1 cellular context compared by ENCODE assay signal in genomic region chr19:11090264-11091032, GRCh38.
A peak's percentile ranks its signal among the peaks of the same experiment; 100 is the strongest.
TF ChIP-seq lines count a peak whose summit lies in the region.

No MANE protein-coding gene starts in this region.

TF ChIP-seq in WTC11, 78 proteins besides CTCF, POLR2A, EP300 and RAD21 (continued from another document and continues in another):
- TF ChIP-seq, protein P1, sequence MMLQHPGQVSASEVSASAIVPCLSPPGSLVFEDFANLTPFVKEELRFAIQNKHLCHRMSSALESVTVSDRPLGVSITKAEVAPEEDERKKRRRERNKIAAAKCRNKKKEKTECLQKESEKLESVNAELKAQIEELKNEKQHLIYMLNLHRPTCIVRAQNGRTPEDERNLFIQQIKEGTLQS (CRISPR knock-in tag; conservative IDR thresholded peaks at IDR 0.05), result no peak
- TF ChIP-seq ZSCAN18 (CRISPR knock-in tag; IDR thresholded peaks at IDR 0.05) (no peak), ZMAT4 (CRISPR knock-in tag; IDR thresholded peaks at IDR 0.05) (no peak), GTF2I (CRISPR knock-in tag; conservative IDR thresholded peaks at IDR 0.05) (no peak), FOXK1 (CRISPR knock-in tag; IDR thresholded peaks at IDR 0.05) (peak; percentile 86; the same call in 1 of the 2 replicates), ZNF423 (CRISPR knock-in tag; IDR thresholded peaks at IDR 0.05) (peak; percentile 43; the same call in 1 of the 2 replicates), ZNF138 (CRISPR knock-in tag; conservative IDR thresholded peaks at IDR 0.05) (no peak), NR2C2 (CRISPR knock-in tag; IDR thresholded peaks at IDR 0.05) (no peak), TEAD1 (CRISPR knock-in tag; IDR thresholded peaks at IDR 0.05) (peak; percentile 65; the same call in 1 of the 2 replicates), PREB (CRISPR knock-in tag; IDR thresholded peaks at IDR 0.05; ENCODE audit: borderline replicate concordance) (no peak), ZNF425 (CRISPR knock-in tag; conservative IDR thresholded peaks at IDR 0.05) (no peak), AR (CRISPR knock-in tag; IDR thresholded peaks at IDR 0.05) (no peak), HMGA2 (CRISPR knock-in tag; IDR thresholded peaks at IDR 0.05) (no peak), RORB (CRISPR knock-in tag; IDR thresholded peaks at IDR 0.05) (no peak), ZNF671 (CRISPR knock-in tag; IDR thresholded peaks at IDR 0.05) (no peak), SOX15 (CRISPR knock-in tag; IDR thresholded peaks at IDR 0.05) (no peak), GRHL2 (CRISPR knock-in tag; IDR thresholded peaks at IDR 0.05; ENCODE audit: insufficient replicate concordance, severe bottlenecking) (no peak), FOXP1 (CRISPR knock-in tag; IDR thresholded peaks at IDR 0.05; ENCODE audit: borderline replicate concordance) (no peak; the same call in none of the 2 replicates), FOXJ3 (CRISPR knock-in tag; IDR thresholded peaks at IDR 0.05; ENCODE audit: borderline replicate concordance) (no peak), NFE2L1 (CRISPR knock-in tag; IDR thresholded peaks at IDR 0.05) (peak; percentile 42; the same call in 1 of the 2 replicates), ZNF219 (CRISPR knock-in tag; IDR thresholded peaks at IDR 0.05; ENCODE audit: borderline replicate concordance) (no peak), ZNF512 (CRISPR knock-in tag; IDR thresholded peaks at IDR 0.05; ENCODE audit: borderline replicate concordance) (no peak), EMX1 (CRISPR knock-in tag; IDR thresholded peaks at IDR 0.05) (no peak), JAZF1 (CRISPR knock-in tag; IDR thresholded peaks at IDR 0.05) (no peak), ZNF232 (CRISPR knock-in tag; IDR thresholded peaks at IDR 0.05) (peak; percentile 13; the same call in 1 of the 2 replicates)
- TF ChIP-seq, protein P2, sequence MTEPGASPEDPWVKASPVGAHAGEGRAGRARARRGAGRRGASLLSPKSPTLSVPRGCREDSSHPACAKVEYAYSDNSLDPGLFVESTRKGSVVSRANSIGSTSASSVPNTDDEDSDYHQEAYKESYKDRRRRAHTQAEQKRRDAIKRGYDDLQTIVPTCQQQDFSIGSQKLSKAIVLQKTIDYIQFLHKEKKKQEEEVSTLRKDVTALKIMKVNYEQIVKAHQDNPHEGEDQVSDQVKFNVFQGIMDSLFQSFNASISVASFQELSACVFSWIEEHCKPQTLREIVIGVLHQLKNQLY (CRISPR knock-in tag; IDR thresholded peaks at IDR 0.05), result no peak
- TF ChIP-seq, protein P3, sequence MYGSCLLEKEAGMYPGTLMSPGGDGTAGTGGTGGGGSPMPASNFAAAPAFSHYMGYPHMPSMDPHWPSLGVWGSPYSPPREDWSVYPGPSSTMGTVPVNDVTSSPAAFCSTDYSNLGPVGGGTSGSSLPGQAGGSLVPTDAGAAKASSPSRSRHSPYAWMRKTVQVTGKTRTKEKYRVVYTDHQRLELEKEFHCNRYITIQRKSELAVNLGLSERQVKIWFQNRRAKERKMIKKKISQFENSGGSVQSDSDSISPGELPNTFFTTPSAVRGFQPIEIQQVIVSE (CRISPR knock-in tag; IDR thresholded peaks at IDR 0.05; ENCODE audit: borderline replicate concordance), result no peak
- TF ChIP-seq, protein P4, sequence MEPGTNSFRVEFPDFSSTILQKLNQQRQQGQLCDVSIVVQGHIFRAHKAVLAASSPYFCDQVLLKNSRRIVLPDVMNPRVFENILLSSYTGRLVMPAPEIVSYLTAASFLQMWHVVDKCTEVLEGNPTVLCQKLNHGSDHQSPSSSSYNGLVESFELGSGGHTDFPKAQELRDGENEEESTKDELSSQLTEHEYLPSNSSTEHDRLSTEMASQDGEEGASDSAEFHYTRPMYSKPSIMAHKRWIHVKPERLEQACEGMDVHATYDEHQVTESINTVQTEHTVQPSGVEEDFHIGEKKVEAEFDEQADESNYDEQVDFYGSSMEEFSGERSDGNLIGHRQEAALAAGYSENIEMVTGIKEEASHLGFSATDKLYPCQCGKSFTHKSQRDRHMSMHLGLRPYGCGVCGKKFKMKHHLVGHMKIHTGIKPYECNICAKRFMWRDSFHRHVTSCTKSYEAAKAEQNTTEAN (CRISPR knock-in tag; IDR thresholded peaks at IDR 0.05), result 0 out of 2 replicates have a peak, but pooled peaks have one; percentile 32
- TF ChIP-seq, protein P5, sequence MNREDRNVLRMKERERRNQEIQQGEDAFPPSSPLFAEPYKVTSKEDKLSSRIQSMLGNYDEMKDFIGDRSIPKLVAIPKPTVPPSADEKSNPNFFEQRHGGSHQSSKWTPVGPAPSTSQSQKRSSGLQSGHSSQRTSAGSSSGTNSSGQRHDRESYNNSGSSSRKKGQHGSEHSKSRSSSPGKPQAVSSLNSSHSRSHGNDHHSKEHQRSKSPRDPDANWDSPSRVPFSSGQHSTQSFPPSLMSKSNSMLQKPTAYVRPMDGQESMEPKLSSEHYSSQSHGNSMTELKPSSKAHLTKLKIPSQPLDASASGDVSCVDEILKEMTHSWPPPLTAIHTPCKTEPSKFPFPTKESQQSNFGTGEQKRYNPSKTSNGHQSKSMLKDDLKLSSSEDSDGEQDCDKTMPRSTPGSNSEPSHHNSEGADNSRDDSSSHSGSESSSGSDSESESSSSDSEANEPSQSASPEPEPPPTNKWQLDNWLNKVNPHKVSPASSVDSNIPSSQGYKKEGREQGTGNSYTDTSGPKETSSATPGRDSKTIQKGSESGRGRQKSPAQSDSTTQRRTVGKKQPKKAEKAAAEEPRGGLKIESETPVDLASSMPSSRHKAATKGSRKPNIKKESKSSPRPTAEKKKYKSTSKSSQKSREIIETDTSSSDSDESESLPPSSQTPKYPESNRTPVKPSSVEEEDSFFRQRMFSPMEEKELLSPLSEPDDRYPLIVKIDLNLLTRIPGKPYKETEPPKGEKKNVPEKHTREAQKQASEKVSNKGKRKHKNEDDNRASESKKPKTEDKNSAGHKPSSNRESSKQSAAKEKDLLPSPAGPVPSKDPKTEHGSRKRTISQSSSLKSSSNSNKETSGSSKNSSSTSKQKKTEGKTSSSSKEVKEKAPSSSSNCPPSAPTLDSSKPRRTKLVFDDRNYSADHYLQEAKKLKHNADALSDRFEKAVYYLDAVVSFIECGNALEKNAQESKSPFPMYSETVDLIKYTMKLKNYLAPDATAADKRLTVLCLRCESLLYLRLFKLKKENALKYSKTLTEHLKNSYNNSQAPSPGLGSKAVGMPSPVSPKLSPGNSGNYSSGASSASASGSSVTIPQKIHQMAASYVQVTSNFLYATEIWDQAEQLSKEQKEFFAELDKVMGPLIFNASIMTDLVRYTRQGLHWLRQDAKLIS (CRISPR knock-in tag; IDR thresholded peaks at IDR 0.05; ENCODE audit: borderline replicate concordance), result no peak
- TF ChIP-seq, protein P6, sequence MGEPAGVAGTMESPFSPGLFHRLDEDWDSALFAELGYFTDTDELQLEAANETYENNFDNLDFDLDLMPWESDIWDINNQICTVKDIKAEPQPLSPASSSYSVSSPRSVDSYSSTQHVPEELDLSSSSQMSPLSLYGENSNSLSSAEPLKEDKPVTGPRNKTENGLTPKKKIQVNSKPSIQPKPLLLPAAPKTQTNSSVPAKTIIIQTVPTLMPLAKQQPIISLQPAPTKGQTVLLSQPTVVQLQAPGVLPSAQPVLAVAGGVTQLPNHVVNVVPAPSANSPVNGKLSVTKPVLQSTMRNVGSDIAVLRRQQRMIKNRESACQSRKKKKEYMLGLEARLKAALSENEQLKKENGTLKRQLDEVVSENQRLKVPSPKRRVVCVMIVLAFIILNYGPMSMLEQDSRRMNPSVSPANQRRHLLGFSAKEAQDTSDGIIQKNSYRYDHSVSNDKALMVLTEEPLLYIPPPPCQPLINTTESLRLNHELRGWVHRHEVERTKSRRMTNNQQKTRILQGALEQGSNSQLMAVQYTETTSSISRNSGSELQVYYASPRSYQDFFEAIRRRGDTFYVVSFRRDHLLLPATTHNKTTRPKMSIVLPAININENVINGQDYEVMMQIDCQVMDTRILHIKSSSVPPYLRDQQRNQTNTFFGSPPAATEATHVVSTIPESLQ (CRISPR knock-in tag; IDR thresholded peaks at IDR 0.05), result no peak
- TF ChIP-seq, protein P7, sequence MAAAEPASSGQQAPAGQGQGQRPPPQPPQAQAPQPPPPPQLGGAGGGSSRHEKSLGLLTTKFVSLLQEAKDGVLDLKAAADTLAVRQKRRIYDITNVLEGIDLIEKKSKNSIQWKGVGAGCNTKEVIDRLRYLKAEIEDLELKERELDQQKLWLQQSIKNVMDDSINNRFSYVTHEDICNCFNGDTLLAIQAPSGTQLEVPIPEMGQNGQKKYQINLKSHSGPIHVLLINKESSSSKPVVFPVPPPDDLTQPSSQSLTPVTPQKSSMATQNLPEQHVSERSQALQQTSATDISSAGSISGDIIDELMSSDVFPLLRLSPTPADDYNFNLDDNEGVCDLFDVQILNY (CRISPR knock-in tag; IDR thresholded peaks at IDR 0.05), result no peak
- TF ChIP-seq, protein P8, sequence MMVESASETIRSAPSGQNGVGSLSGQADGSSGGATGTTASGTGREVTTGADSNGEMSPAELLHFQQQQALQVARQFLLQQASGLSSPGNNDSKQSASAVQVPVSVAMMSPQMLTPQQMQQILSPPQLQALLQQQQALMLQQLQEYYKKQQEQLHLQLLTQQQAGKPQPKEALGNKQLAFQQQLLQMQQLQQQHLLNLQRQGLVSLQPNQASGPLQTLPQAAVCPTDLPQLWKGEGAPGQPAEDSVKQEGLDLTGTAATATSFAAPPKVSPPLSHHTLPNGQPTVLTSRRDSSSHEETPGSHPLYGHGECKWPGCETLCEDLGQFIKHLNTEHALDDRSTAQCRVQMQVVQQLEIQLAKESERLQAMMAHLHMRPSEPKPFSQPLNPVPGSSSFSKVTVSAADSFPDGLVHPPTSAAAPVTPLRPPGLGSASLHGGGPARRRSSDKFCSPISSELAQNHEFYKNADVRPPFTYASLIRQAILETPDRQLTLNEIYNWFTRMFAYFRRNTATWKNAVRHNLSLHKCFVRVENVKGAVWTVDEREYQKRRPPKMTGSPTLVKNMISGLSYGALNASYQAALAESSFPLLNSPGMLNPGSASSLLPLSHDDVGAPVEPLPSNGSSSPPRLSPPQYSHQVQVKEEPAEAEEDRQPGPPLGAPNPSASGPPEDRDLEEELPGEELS (CRISPR knock-in tag; IDR thresholded peaks at IDR 0.05), result peak; percentile 25
